In genomic region chr14:92280554-92281262, GRCh38 we compare ENCODE assay signal across 20 cellular contexts. TPM values are rescaled to one million over a fixed set of nuclear protein-coding genes. Genes with fewer than 3 reads are reported as not detected.
DNase-seq lines count a peak whose midpoint lies in the region; ATAC-seq and TF ChIP-seq lines count a peak whose summit lies in the region.
"Had no signal": no experiment of that assay in that cellular context is flagged by ENCODE, and none has a peak within 500 bp of the region (broad histone marks: within the 10 kb centered on the region; RNA-seq: fewer than 3 reads in every experiment).

No MANE protein-coding gene starts in this region.

- H3K27ac Mint-ChIP-seq in T-helper 2 cell treated with Interferon-gamma antibody and Interleukin-4, amounts not matched to agents 5 μg/mL and 100 μg/mL, for 36 hours: peak overlapping the region; percentile 67
- peak overlapping the region; percentile 30 to 91 (median 74) for H3K27ac Mint-ChIP-seq in naive thymus-derived CD4-positive, alpha-beta T cell
- H3K27ac Mint-ChIP-seq: brain, memory B cell, WTC11 had no signal

- H3K27me3 ChIP-seq in naive thymus-derived CD4-positive, alpha-beta T cell (ENCODE audit: control insufficient read depth in 2 of 2, insufficient read depth in 2 of 2, low read length in 2 of 2): no peaks in the 10 kb centered on the region
- peaks cover 0 to 4% (median 0%) of the 10 kb centered on the region in 45 donors for H3K27me3 ChIP-seq in dorsolateral prefrontal cortex
- H3K27me3 ChIP-seq: transverse colon had no signal

- H3K36me3 ChIP-seq in naive thymus-derived CD4-positive, alpha-beta T cell (ENCODE audit: control insufficient read depth in 2 of 3, insufficient read depth in 3 of 3, low read length in 3 of 3): no peaks in the 10 kb centered on the region
- H3K36me3 ChIP-seq: spleen, transverse colon had no signal

- CTCF ChIA-PET in naive thymus-derived CD4-positive, alpha-beta T cell (lab: Charles Lee): no interaction called here

- H3K4me1 ChIP-seq in naive thymus-derived CD4-positive, alpha-beta T cell (ENCODE audit: control insufficient read depth in 2 of 2, insufficient read depth in 2 of 2, low read length in 2 of 2): peaks cover 0 to 16% of the 10 kb centered on the region in 2 donors
- H3K4me1 ChIP-seq: spleen, transverse colon had no signal

- peak; percentile 54 for ATAC-seq in GM18511 (IDR thresholded peaks at IDR 0.05; ENCODE audit: unreplicated experiment)
- ATAC-seq in naive thymus-derived CD4-positive, alpha-beta T cell: no peak
- ATAC-seq: Right ventricle myocardium inferior, WTC11 had no signal

- H3K27ac ChIP-seq in naive thymus-derived CD4-positive, alpha-beta T cell (ENCODE audit: low read depth, low read length): peak overlapping the region; percentile 21
- H3K27ac ChIP-seq in dorsolateral prefrontal cortex: no peak overlapping the region
- H3K27ac ChIP-seq: spleen, transverse colon had no signal

- peaks cover 4% of the 10 kb centered on the region for H3K9me3 Mint-ChIP-seq in T-helper 2 cell treated with Interferon-gamma antibody and Interleukin-4, amounts not matched to agents 5 μg/mL and 100 μg/mL, for 36 hours
- H3K9me3 Mint-ChIP-seq in naive thymus-derived CD4-positive, alpha-beta T cell: peaks cover 0 to 4% (median 0%) of the 10 kb centered on the region in 11 donors

- H3K9me3 ChIP-seq in naive thymus-derived CD4-positive, alpha-beta T cell (ENCODE audit: control insufficient read depth in 2 of 3, low read length in 3 of 3): no peaks in the 10 kb centered on the region
- H3K9me3 ChIP-seq: transverse colon had no signal

- DNase-seq in activated CD4-positive, alpha-beta T cell treated with anti-CD3 and anti-CD28 coated beads for 48 hours: peak; percentile 6
- no peak for DNase-seq in activated CD4-positive, alpha-beta T cell treated with anti-CD3 and anti-CD28 coated beads, Interleukin-2, amount 50 U/mL, for 48 hours
- DNase-seq in T-helper 2 cell treated with Interferon-gamma antibody and Interleukin-4, amounts not matched to agents 5 μg/mL and 100 μg/mL, for 36 hours (ENCODE audit: low spot score): peak; percentile 11
- DNase-seq in naive thymus-derived CD4-positive, alpha-beta T cell: peak in 6 of 9 donors; percentile 4 to 39 (median 20)
- DNase-seq in amygdala (lab: John Stamatoyannopoulos, UW) (no peak), dorsolateral prefrontal cortex (no peak), NCI-H446 treated with DMSO at 0.1 percent for 48 hours (lab: John Stamatoyannopoulos, UW) (no peak)
- DNase-seq: cortex of kidney, DMS79 treated with DMSO at 0.1 percent for 48 hours, foreskin fibroblast, kidney glomerular epithelial cell, NCI-H1694 treated with DMSO at 0.1 percent for 48 hours, spleen, transverse colon had no signal

- peak overlapping the region; percentile 59 for H3K4me3 Mint-ChIP-seq in T-helper 2 cell treated with Interferon-gamma antibody and Interleukin-4, amounts not matched to agents 5 μg/mL and 100 μg/mL, for 36 hours
- peak overlapping the region; percentile 10 to 69 (median 56) for H3K4me3 Mint-ChIP-seq in naive thymus-derived CD4-positive, alpha-beta T cell
- H3K4me3 Mint-ChIP-seq: brain, memory B cell, WTC11 had no signal

- no peak overlapping the region for H3K4me3 ChIP-seq in naive thymus-derived CD4-positive, alpha-beta T cell (ENCODE audit: low read length)
- no peak overlapping the region for H3K4me3 ChIP-seq in dorsolateral prefrontal cortex
- H3K4me3 ChIP-seq: spleen, transverse colon had no signal

- POLR2A ChIA-PET in naive thymus-derived CD4-positive, alpha-beta T cell (lab: Charles Lee): interaction anchor here (0.7 kb wide), 2 partner anchors 159 to 303 kb away, joined by 3 read pairs; partner anchors contain the start of gene CPSF2

- intact Hi-C loops in naive thymus-derived CD4-positive, alpha-beta T cell (cut with micrococcal nuclease): no loop called here
- intact Hi-C loops in dorsolateral prefrontal cortex (cut with DNase I): no loop called here

- no peaks in the 10 kb centered on the region for H3K27me3 Mint-ChIP-seq in T-helper 2 cell treated with Interferon-gamma antibody and Interleukin-4, amounts not matched to agents 5 μg/mL and 100 μg/mL, for 36 hours (ENCODE audit: low read depth)
- H3K27me3 Mint-ChIP-seq in naive thymus-derived CD4-positive, alpha-beta T cell: peaks cover 0 to 3% (median under 1%) of the 10 kb centered on the region in 5 donors

- TF ChIP-seq CTCF in dorsolateral prefrontal cortex (IDR thresholded peaks at IDR 0.05 in 54 of 56, conservative IDR thresholded peaks at IDR 0.05 in 2 of 56; ENCODE audit: low read depth in 1 of 56, partially characterized antibody in 56 of 56): no peak

- H3K4me1 Mint-ChIP-seq in T-helper 2 cell treated with Interferon-gamma antibody and Interleukin-4, amounts not matched to agents 5 μg/mL and 100 μg/mL, for 36 hours (ENCODE audit: low read depth): peaks cover 9% of the 10 kb centered on the region
- H3K4me1 Mint-ChIP-seq in naive thymus-derived CD4-positive, alpha-beta T cell: peaks cover 10 to 28% (median 26%) of the 10 kb centered on the region in 7 donors
- H3K4me1 Mint-ChIP-seq: brain, memory B cell, WTC11 had no signal

- no peaks in the 10 kb centered on the region for H3K36me3 Mint-ChIP-seq in T-helper 2 cell treated with Interferon-gamma antibody and Interleukin-4, amounts not matched to agents 5 μg/mL and 100 μg/mL, for 36 hours (ENCODE audit: low read depth)
- H3K36me3 Mint-ChIP-seq in naive thymus-derived CD4-positive, alpha-beta T cell: peaks cover 0 to 14% (median 0%) of the 10 kb centered on the region in 5 donors
- H3K36me3 Mint-ChIP-seq: brain, WTC11 had no signal

RNA-seq across cellular contexts. Expression of gene SLC24A4, which starts 42.3 kb away (rescaled TPM):
- total RNA-seq in naive thymus-derived CD4-positive, alpha-beta T cell: 10 to 100 TPM in 1 of 5 experiments, 1 to 10 TPM in 1, under 1 TPM in 1, not detected in 2; 0.10 to 15.3 (median 2.1) TPM
- polyA plus RNA-seq in naive thymus-derived CD4-positive, alpha-beta T cell: not detected
- total RNA-seq in dorsolateral prefrontal cortex: 10 to 100 TPM; 13.6 to 66.0 (median 33.7) TPM
- total RNA-seq: pulmonary artery endothelial cell had no signal

Comparison
In these comparisons a context has a peak if more than half of its experiments do, and no peak if none do; other contexts are left out.
1. DNase-seq: peak in activated CD4-positive, alpha-beta T cell treated with anti-CD3 and anti-CD28 coated beads for 48 hours (single experiment), T-helper 2 cell treated with Interferon-gamma antibody and Interleukin-4, amounts not matched to agents 5 μg/mL and 100 μg/mL, for 36 hours (single experiment) and naive thymus-derived CD4-positive, alpha-beta T cell (6 of 9); none in activated CD4-positive, alpha-beta T cell treated with anti-CD3 and anti-CD28 coated beads, Interleukin-2, amount 50 U/mL, for 48 hours (0 of 2), amygdala (0 of 56), dorsolateral prefrontal cortex (0 of 10) and NCI-H446 treated with DMSO at 0.1 percent for 48 hours (single experiment).